In the genomic region with DNA sequence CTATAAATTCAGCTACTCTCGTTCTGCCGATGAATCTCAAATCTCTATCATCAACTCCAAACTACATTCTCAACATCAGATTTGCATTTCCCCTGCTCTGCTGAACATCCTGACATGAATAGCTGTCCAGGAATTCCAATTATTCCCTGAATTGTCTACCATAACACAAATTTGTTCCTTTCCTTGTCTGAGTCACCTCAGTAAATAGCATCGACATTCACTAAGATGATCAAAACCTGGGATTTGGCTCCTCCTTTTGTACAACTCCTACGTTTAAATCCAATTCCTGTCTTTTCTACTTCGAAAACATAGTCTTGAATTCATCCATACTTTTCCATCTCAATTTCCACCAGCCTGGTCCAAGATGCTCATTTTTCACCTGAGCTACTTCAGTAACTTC, we compare ENCODE assay signal across 12 cellular contexts.
DNase-seq lines count a peak whose midpoint lies in the region; ATAC-seq and TF ChIP-seq lines count a peak whose summit lies in the region.
"Had no signal": no experiment of that assay in that cellular context is flagged by ENCODE, and none has a peak within 500 bp of the region (broad histone marks: within the 10 kb centered on the region; RNA-seq: fewer than 3 reads in every experiment).

No MANE protein-coding gene starts in this region.

- no peak for TF ChIP-seq CTCF in gastroesophageal sphincter (IDR thresholded peaks at IDR 0.05)

- no peak for ATAC-seq in gastroesophageal sphincter
- ATAC-seq in Right ventricle myocardium superior (ENCODE audit: poor library complexity): no peak
- no peak for ATAC-seq in GM19463 (IDR thresholded peaks at IDR 0.05; ENCODE audit: unreplicated experiment)
- ATAC-seq: natural killer cell treated with Interleukin-12 subunit alpha and Interleukin-12 subunit beta and Interleukin-15 and Interleukin-18, amount 100 ng/mL, for 72 hours had no signal

- H3K9ac ChIP-seq in adipocyte (ENCODE audit: low read length): no peak overlapping the region

- TF ChIP-seq POLR2A in gastroesophageal sphincter (IDR thresholded peaks at IDR 0.05): no peak

- 37 to 50% methylated on average over 3 to 5 of the region's 5 CpGs for WGBS in gastroesophageal sphincter (ENCODE audit: low coverage in 1 of 2), 2 donors

- H3K27me3 ChIP-seq in adipocyte (replicated peaks; ENCODE audit: control insufficient read depth, insufficient read depth, low read length): no peaks in the 10 kb centered on the region
- H3K27me3 ChIP-seq in gastroesophageal sphincter: no peaks in the 10 kb centered on the region

- peaks cover 33% of the 10 kb centered on the region for H3K4me1 ChIP-seq in adipocyte (ENCODE audit: control insufficient read depth, insufficient read depth, low read length)
- peaks cover 0 to 36% (median 5%) of the 10 kb centered on the region in 3 donors for H3K4me1 ChIP-seq in gastroesophageal sphincter

- CTCF ChIA-PET in HEK293T (lab: Yijun Ruan, JAX): interaction anchor here (0.5 to 0.7 kb wide), 2 partner anchors 112 to 162 kb away, joined by 3 read pairs; no protein-coding TSS in a partner anchor

- no peak for TF ChIP-seq EP300 in gastroesophageal sphincter (IDR thresholded peaks at IDR 0.05)

- peak; percentile 20 for DNase-seq in 8988T
- DNase-seq in HPDE6-E6E7 (ENCODE audit: extremely low spot score): peak; percentile 22
- DNase-seq in adipocyte (ENCODE audit: low read depth): peak; percentile 68
- DNase-seq in HEK293T (ENCODE audit: extremely low spot score): no peak
- no peak for DNase-seq in Right ventricle myocardium superior
- DNase-seq in OCI-M1 (lab: John Stamatoyannopoulos, UW): no peak
- DNase-seq: activated CD4-positive, alpha-beta T cell treated with anti-CD3 and anti-CD28 coated beads, Interleukin-2, amount 10 ng/mL, durations not matched to agents 7 days and 5 days; activated naive CD4-positive, alpha-beta T cell treated with Interleukin-2 at 50 U/mL for 16 hours; effector memory CD4-positive, alpha-beta T cell had no signal

- peak overlapping the region; percentile 25 to 74 (median 68) for H3K27ac ChIP-seq in gastroesophageal sphincter

- intact Hi-C loops in Right ventricle myocardium superior (cut with DNase I): no loop called here

- H3K9me3 ChIP-seq in adipocyte (ENCODE audit: control insufficient read depth, low read length) (no peaks in the 10 kb centered on the region), gastroesophageal sphincter (no peaks in the 10 kb centered on the region)

- H3K4me3 ChIP-seq in adipocyte (ENCODE audit: low read length) (no peak overlapping the region), gastroesophageal sphincter (peak overlapping the region; percentile 3 to 13)

- POLR2A ChIA-PET in HEK293T (lab: Yijun Ruan, JAX): no interaction called here

- H3K36me3 ChIP-seq in adipocyte (ENCODE audit: control insufficient read depth, insufficient read depth, low read length, severe bottlenecking) (no peaks in the 10 kb centered on the region), gastroesophageal sphincter (no peaks in the 10 kb centered on the region)

TF ChIP-seq in HEK293T, 16 proteins besides CTCF, POLR2A, EP300 and RAD21:
- TF ChIP-seq L3MBTL2 (conservative IDR thresholded peaks at IDR 0.05) (no peak), SP1 (IDR thresholded peaks at IDR 0.05) (no peak), ZNF384 (IDR thresholded peaks at IDR 0.05) (no peak), FOXA1 (IDR thresholded peaks at IDR 0.05) (no peak)
TF ChIP-seq in HEK293T: peak in this region for 0.

Comparison
In these comparisons a context has a peak if more than half of its experiments do, and no peak if none do; other contexts are left out.
1. DNase-seq: peak in 8988T (single experiment), HPDE6-E6E7 (single experiment) and adipocyte (single experiment); none in HEK293T (single experiment), Right ventricle myocardium superior (single experiment) and OCI-M1 (single experiment).